Comparison of ENCODE assay signal across 9 cellular contexts in genomic region chr4:132227349-132228165, GRCh38.
DNase-seq lines count a peak whose midpoint lies in the region; ATAC-seq and TF ChIP-seq lines count a peak whose summit lies in the region.
"Had no signal": no experiment of that assay in that cellular context is flagged by ENCODE, and none has a peak within 500 bp of the region (broad histone marks: within the 10 kb centered on the region; RNA-seq: fewer than 3 reads in every experiment).

No MANE protein-coding gene starts in this region.

- H3K4me3 Mint-ChIP-seq in HFFc6: no peak overlapping the region

- no peak overlapping the region for H3K27ac Mint-ChIP-seq in HFFc6

- peaks cover 10% of the 10 kb centered on the region for H3K9me3 Mint-ChIP-seq in HFFc6

- ATAC-seq in HG03460 (IDR thresholded peaks at IDR 0.05; ENCODE audit: unreplicated experiment) (no peak), GM19351 (IDR thresholded peaks at IDR 0.05; ENCODE audit: unreplicated experiment) (no peak)

- H3K27ac ChIP-seq in VCaP: no peak overlapping the region

- DNase-seq in DMS114 treated with DMSO at 0.1 percent for 48 hours (lab: John Stamatoyannopoulos, UW; ENCODE audit: unreplicated experiment): peak; percentile 25
- no peak for DNase-seq in HFFc6
- peak; percentile 25 for DNase-seq in left kidney (ENCODE audit: low read depth, low spot score)
- DNase-seq in T-helper 9 cell: no peak
- DNase-seq in germinal center (ENCODE audit: low spot score): no peak
- DNase-seq: central memory CD4-positive, alpha-beta T cell had no signal

- H3K4me1 Mint-ChIP-seq in HFFc6 (ENCODE audit: low read depth): peaks cover 4% of the 10 kb centered on the region; the same call in 1 of the 2 replicates

- TF ChIP-seq CTCF in HFFc6 (IDR thresholded peaks at IDR 0.05): peak; percentile 67
- TF ChIP-seq CTCF in VCaP (conservative IDR thresholded peaks at IDR 0.05): peak; percentile 79

- H3K27me3 Mint-ChIP-seq in HFFc6 (ENCODE audit: insufficient read depth): no peaks in the 10 kb centered on the region

- peaks cover 4% of the 10 kb centered on the region; the same call in 1 of the 2 replicates for H3K36me3 Mint-ChIP-seq in HFFc6 (ENCODE audit: low read depth)

Comparison
In these comparisons a context has a peak if more than half of its experiments do, and no peak if none do; other contexts are left out.
1. DNase-seq: peak in DMS114 treated with DMSO at 0.1 percent for 48 hours (single experiment) and left kidney (single experiment); none in HFFc6 (single experiment), T-helper 9 cell (single experiment) and germinal center (single experiment).